ENCODE assay signal across 36 cellular contexts in genomic region chr2:2567776-2568175, GRCh38.
"Had no signal": no experiment of that assay in that cellular context is flagged by ENCODE, and none has a peak within 500 bp of the region (broad histone marks: within the 10 kb centered on the region; RNA-seq: fewer than 3 reads in every experiment).

No MANE protein-coding gene starts in this region.

- H3K9me3 Mint-ChIP-seq: activated B cell treated with CpG ODN at 0.5 μM for 24 hours; activated CD4-positive, alpha-beta memory T cell treated with anti-CD3 and anti-CD28 coated beads for 36 hours; activated CD4-positive, alpha-beta T cell treated with anti-CD3 and anti-CD28 coated beads, Interleukin-2, amount 10 ng/mL, durations not matched to agents 24 days and 14 days; activated CD8-positive, alpha-beta T cell treated with anti-CD3 and anti-CD28 coated beads for 36 hours; activated naive CD4-positive, alpha-beta T cell treated with anti-CD3 and anti-CD28 coated beads for 36 hours; activated naive CD4-positive, alpha-beta T cell treated with anti-CD3 and anti-CD28 coated beads, Interleukin-2, amount 50 U/mL, for 72 hours; activated naive CD8-positive, alpha-beta T cell treated with anti-CD3 and anti-CD28 coated beads for 36 hours; activated T-cell treated with anti-CD3 and anti-CD28 coated beads, Interleukin-2, amount 50 U/mL, for 4 hours; activated T-cell treated with anti-CD3 and anti-CD28 coated beads, Interleukin-2, amount 50 U/mL, for 72 hours; activated T-helper 1 cell treated with anti-CD3 and anti-CD28 coated beads, Interleukin-12 subunit alpha, Interleukin-12 subunit beta, Interleukin-2, Interleukin-4 antibody, amounts not matched to agents 30 ng/mL and 10 ng/mL and 1 ng/mL, durations not matched to agents 14 hours and 24 hours and 36 hours; activated T-helper 17 cell treated with anti-CD3 and anti-CD28 coated beads, Interleukin-2, amount 50 U/mL, for 72 hours; central memory CD8-positive, alpha-beta T cell; T-helper 1 cell treated with Interleukin-12 subunit alpha and Interleukin-12 subunit beta and Interleukin-4 antibody, amounts not matched to agents 30 μg/mL and 1 μg/mL, for 36 hours; T-helper 2 cell treated with Interferon-gamma antibody and Interleukin-4, amounts not matched to agents 5 μg/mL and 100 μg/mL, for 36 hours had no signal

- H3K27ac Mint-ChIP-seq: activated B cell treated with CpG ODN at 0.5 μM for 24 hours; activated CD4-positive, alpha-beta memory T cell treated with anti-CD3 and anti-CD28 coated beads for 36 hours; activated CD4-positive, alpha-beta T cell treated with anti-CD3 and anti-CD28 coated beads, Interleukin-2, amount 10 ng/mL, durations not matched to agents 24 days and 14 days; activated CD8-positive, alpha-beta T cell treated with anti-CD3 and anti-CD28 coated beads for 36 hours; activated naive CD4-positive, alpha-beta T cell treated with anti-CD3 and anti-CD28 coated beads for 36 hours; activated naive CD8-positive, alpha-beta T cell treated with anti-CD3 and anti-CD28 coated beads for 36 hours; activated T-cell treated with anti-CD3 and anti-CD28 coated beads, Interleukin-2, amount 50 U/mL, for 72 hours; activated T-helper 1 cell treated with anti-CD3 and anti-CD28 coated beads, Interleukin-12 subunit alpha, Interleukin-12 subunit beta, Interleukin-2, Interleukin-4 antibody, amounts not matched to agents 30 ng/mL and 10 ng/mL and 1 ng/mL, durations not matched to agents 14 hours and 24 hours and 36 hours; activated T-helper 17 cell treated with anti-CD3 and anti-CD28 coated beads, Interleukin-2, amount 50 U/mL, for 72 hours; brain; T-helper 1 cell treated with Interleukin-12 subunit alpha and Interleukin-12 subunit beta and Interleukin-4 antibody, amounts not matched to agents 30 μg/mL and 1 μg/mL, for 36 hours; T-helper 2 cell treated with Interferon-gamma antibody and Interleukin-4, amounts not matched to agents 5 μg/mL and 100 μg/mL, for 36 hours had no signal

- H3K4me1 ChIP-seq: ascending aorta had no signal

- H3K27me3 ChIP-seq: ascending aorta, cardiac muscle cell had no signal

- H3K4me1 Mint-ChIP-seq: activated B cell treated with CpG ODN at 0.5 μM for 24 hours; activated CD4-positive, alpha-beta T cell treated with anti-CD3 and anti-CD28 coated beads, Interleukin-2, amount 10 ng/mL, durations not matched to agents 24 days and 14 days; activated naive CD8-positive, alpha-beta T cell treated with anti-CD3 and anti-CD28 coated beads for 36 hours; activated T-helper 17 cell treated with anti-CD3 and anti-CD28 coated beads, Interleukin-2, amount 50 U/mL, for 72 hours; central memory CD8-positive, alpha-beta T cell had no signal

- H3K27me3 Mint-ChIP-seq: activated B cell treated with CpG ODN at 0.5 μM for 24 hours; activated CD4-positive, alpha-beta memory T cell treated with anti-CD3 and anti-CD28 coated beads for 36 hours; activated CD4-positive, alpha-beta T cell treated with anti-CD3 and anti-CD28 coated beads, Interleukin-2, amount 10 ng/mL, durations not matched to agents 24 days and 14 days; activated CD8-positive, alpha-beta T cell treated with anti-CD3 and anti-CD28 coated beads for 36 hours; activated naive CD8-positive, alpha-beta T cell treated with anti-CD3 and anti-CD28 coated beads for 36 hours; activated T-helper 17 cell treated with anti-CD3 and anti-CD28 coated beads, Interleukin-2, amount 50 U/mL, for 72 hours; brain; central memory CD8-positive, alpha-beta T cell had no signal

- H3K36me3 Mint-ChIP-seq: activated CD4-positive, alpha-beta memory T cell treated with anti-CD3 and anti-CD28 coated beads for 36 hours; activated naive CD4-positive, alpha-beta T cell treated with anti-CD3 and anti-CD28 coated beads, Interleukin-2, amount 50 U/mL, for 72 hours; activated naive CD8-positive, alpha-beta T cell treated with anti-CD3 and anti-CD28 coated beads for 36 hours; brain had no signal

- H3K27ac ChIP-seq: ascending aorta, cardiac muscle cell, VCaP had no signal

- DNase-seq: activated B cell treated with CpG ODN at 0.5 μM for 24 hours; activated CD4-positive, alpha-beta memory T cell treated with anti-CD3 and anti-CD28 coated beads for 36 hours; activated CD4-positive, alpha-beta T cell treated with anti-CD3 and anti-CD28 coated beads for 4 hours; activated CD4-positive, alpha-beta T cell treated with anti-CD3 and anti-CD28 coated beads, Interleukin-2, amount 10 ng/mL, durations not matched to agents 24 days and 14 days; activated CD4-positive, alpha-beta T cell treated with anti-CD3 and anti-CD28 coated beads, Interleukin-2, amount 50 U/mL, for 1 hour; activated CD4-positive, alpha-beta T cell treated with anti-CD3 and anti-CD28 coated beads, Interleukin-2, amount 50 U/mL, for 4 hours; activated CD4-positive, CD25-positive, alpha-beta regulatory T cell treated with anti-CD3 and anti-CD28 coated beads, Interleukin-2, amount 50 U/mL, for 72 hours; activated CD8-positive, alpha-beta T cell treated with anti-CD3 and anti-CD28 coated beads for 36 hours; activated effector memory CD4-positive, alpha-beta T cell treated with anti-CD3 and anti-CD28 coated beads, Interleukin-2, amount 50 U/mL, for 16 hours; activated gamma-delta T cell treated with Interleukin-2 at 50 U/mL for 16 hours; activated naive CD4-positive, alpha-beta T cell; activated naive CD4-positive, alpha-beta T cell treated with anti-CD3 and anti-CD28 coated beads for 36 hours; activated naive CD4-positive, alpha-beta T cell treated with anti-CD3 and anti-CD28 coated beads, Interleukin-2, amount 50 U/mL, for 16 hours; activated naive CD8-positive, alpha-beta T cell treated with anti-CD3 and anti-CD28 coated beads for 36 hours; activated T-cell treated with anti-CD3 and anti-CD28 coated beads for 4 hours; activated T-cell treated with anti-CD3 and anti-CD28 coated beads, Interleukin-2, amount 50 U/mL, for 1 hour; activated T-cell treated with anti-CD3 and anti-CD28 coated beads, Interleukin-2, amount 50 U/mL, for 4 hours; activated T-cell treated with anti-CD3 and anti-CD28 coated beads, Interleukin-2, amount 50 U/mL, for 72 hours; amygdala; anterior cingulate cortex; caudate nucleus; SW 1271; T-helper 1 cell; T-helper 2 cell; T-helper 9 cell had no signal

- H3K36me3 ChIP-seq: ascending aorta, cardiac muscle cell had no signal

- H3K9me3 ChIP-seq: ascending aorta had no signal

- ATAC-seq: activated CD8-positive, alpha-beta T cell treated with anti-CD3 and anti-CD28 coated beads for 36 hours; activated naive CD4-positive, alpha-beta T cell treated with anti-CD3 and anti-CD28 coated beads, Interleukin-2, amount 50 U/mL, for 72 hours; activated T-cell treated with anti-CD3 and anti-CD28 coated beads, Interleukin-2, amount 50 U/mL, for 4 hours; activated T-cell treated with anti-CD3 and anti-CD28 coated beads, Interleukin-2, amount 50 U/mL, for 72 hours; activated T-helper 17 cell treated with anti-CD3 and anti-CD28 coated beads, Interleukin-2, amount 50 U/mL, for 72 hours had no signal

- H3K4me3 Mint-ChIP-seq: activated B cell treated with CpG ODN at 0.5 μM for 24 hours; activated CD4-positive, alpha-beta memory T cell treated with anti-CD3 and anti-CD28 coated beads for 36 hours; activated CD4-positive, alpha-beta T cell treated with anti-CD3 and anti-CD28 coated beads, Interleukin-2, amount 10 ng/mL, durations not matched to agents 24 days and 14 days; activated CD8-positive, alpha-beta T cell treated with anti-CD3 and anti-CD28 coated beads for 36 hours; activated naive CD4-positive, alpha-beta T cell treated with anti-CD3 and anti-CD28 coated beads for 36 hours; activated naive CD8-positive, alpha-beta T cell treated with anti-CD3 and anti-CD28 coated beads for 36 hours; activated T-cell treated with anti-CD3 and anti-CD28 coated beads, Interleukin-2, amount 50 U/mL, for 4 hours; activated T-cell treated with anti-CD3 and anti-CD28 coated beads, Interleukin-2, amount 50 U/mL, for 72 hours; activated T-helper 1 cell treated with anti-CD3 and anti-CD28 coated beads, Interleukin-12 subunit alpha, Interleukin-12 subunit beta, Interleukin-2, Interleukin-4 antibody, amounts not matched to agents 30 ng/mL and 10 ng/mL and 1 ng/mL, durations not matched to agents 14 hours and 24 hours and 36 hours; activated T-helper 17 cell treated with anti-CD3 and anti-CD28 coated beads, Interleukin-2, amount 50 U/mL, for 72 hours; brain; central memory CD8-positive, alpha-beta T cell; T-helper 1 cell treated with Interleukin-12 subunit alpha and Interleukin-12 subunit beta and Interleukin-4 antibody, amounts not matched to agents 30 μg/mL and 1 μg/mL, for 36 hours; T-helper 2 cell treated with Interferon-gamma antibody and Interleukin-4, amounts not matched to agents 5 μg/mL and 100 μg/mL, for 36 hours had no signal

- H3K4me3 ChIP-seq: ascending aorta, cardiac muscle cell had no signal

- FAIRE-seq: TTC549 had no signal
